In the genomic region with DNA sequence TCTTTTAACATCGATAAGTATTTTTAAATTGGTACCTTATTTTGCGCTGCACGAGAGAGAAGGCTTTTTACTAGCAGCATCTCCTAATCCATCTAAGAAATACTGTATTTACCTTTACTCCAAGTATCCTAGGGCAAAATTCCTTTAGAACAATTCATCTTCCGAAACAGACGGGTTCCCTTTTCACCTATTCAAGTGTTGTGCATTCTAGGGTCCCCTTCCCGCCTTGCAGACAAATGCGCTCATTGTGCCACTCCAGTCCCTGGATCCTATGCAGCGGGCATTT, we compare ENCODE assay signal across 8 cellular contexts. TPM values are rescaled to one million over a fixed set of nuclear protein-coding genes. Genes with fewer than 3 reads are reported as not detected.
DNase-seq lines count a peak whose midpoint lies in the region; ATAC-seq lines count a peak whose summit lies in the region.

No MANE protein-coding gene starts in this region.

- H3K27me3 ChIP-seq in iPS-20b (ENCODE audit: insufficient read depth, low read length) = no peaks in the 10 kb centered on the region

- H3K36me3 ChIP-seq in iPS-20b (ENCODE audit: insufficient read depth, low read depth, low read length) = peaks cover 23% of the 10 kb centered on the region; the same call in 1 of the 2 replicates

- peak overlapping the region; percentile 98 for H3K9ac ChIP-seq in iPS-20b (ENCODE audit: low read depth, low read length)

- H3K4me3 Mint-ChIP-seq in T-helper 2 cell treated with Interferon-gamma antibody and Interleukin-4, amounts not matched to agents 5 μg/mL and 100 μg/mL, for 36 hours = peak overlapping the region; percentile 88
- H3K4me3 Mint-ChIP-seq in activated T-helper 17 cell treated with anti-CD3 and anti-CD28 coated beads, Interleukin-2, amount 50 U/mL, for 72 hours = peak overlapping the region; percentile 99

- peaks cover 10% of the 10 kb centered on the region for H3K36me3 Mint-ChIP-seq in T-helper 2 cell treated with Interferon-gamma antibody and Interleukin-4, amounts not matched to agents 5 μg/mL and 100 μg/mL, for 36 hours (ENCODE audit: low read depth)
- H3K36me3 Mint-ChIP-seq in activated T-helper 17 cell treated with anti-CD3 and anti-CD28 coated beads, Interleukin-2, amount 50 U/mL, for 72 hours (ENCODE audit: low read depth) = peaks cover 28% of the 10 kb centered on the region

- H3K27ac ChIP-seq in iPS-20b (ENCODE audit: low read length) = peak overlapping the region; percentile 88
- H3K27ac ChIP-seq in substantia nigra (ENCODE audit: low read depth, low read length, poor library complexity, severe bottlenecking) = peak overlapping the region; percentile 97

- no peak for DNase-seq in T-helper 2 cell treated with Interferon-gamma antibody and Interleukin-4, amounts not matched to agents 5 μg/mL and 100 μg/mL, for 36 hours (ENCODE audit: low spot score)
- DNase-seq in T-helper 2 cell = no peak
- DNase-seq in substantia nigra (lab: John Stamatoyannopoulos, UW) = peak in 1 of 49 donors; percentile 12
- no peak for DNase-seq in HCEC 1CT

- peaks cover 15% of the 10 kb centered on the region; the same call in 1 of the 2 replicates for H3K4me1 ChIP-seq in iPS-20b (ENCODE audit: insufficient read depth, low read length)

- no peaks in the 10 kb centered on the region for H3K9me3 ChIP-seq in iPS-20b (ENCODE audit: insufficient read depth, low read depth, low read length)

- no peaks in the 10 kb centered on the region for H3K9me3 Mint-ChIP-seq in T-helper 2 cell treated with Interferon-gamma antibody and Interleukin-4, amounts not matched to agents 5 μg/mL and 100 μg/mL, for 36 hours
- no peaks in the 10 kb centered on the region for H3K9me3 Mint-ChIP-seq in activated T-helper 17 cell treated with anti-CD3 and anti-CD28 coated beads, Interleukin-2, amount 50 U/mL, for 72 hours

- peaks cover 21% of the 10 kb centered on the region for H3K4me1 Mint-ChIP-seq in T-helper 2 cell treated with Interferon-gamma antibody and Interleukin-4, amounts not matched to agents 5 μg/mL and 100 μg/mL, for 36 hours (ENCODE audit: low read depth)
- H3K4me1 Mint-ChIP-seq in activated T-helper 17 cell treated with anti-CD3 and anti-CD28 coated beads, Interleukin-2, amount 50 U/mL, for 72 hours = peaks cover 23% of the 10 kb centered on the region

- H3K4me3 ChIP-seq in iPS-20b (ENCODE audit: low read length) = peak overlapping the region; percentile 99

- ATAC-seq in activated T-helper 17 cell treated with anti-CD3 and anti-CD28 coated beads, Interleukin-2, amount 50 U/mL, for 72 hours (replicated peaks) = no peak
- ATAC-seq in HG03196 (IDR thresholded peaks at IDR 0.05; ENCODE audit: unreplicated experiment) = no peak
- no peak for ATAC-seq in HG03139 (IDR thresholded peaks at IDR 0.05; ENCODE audit: unreplicated experiment)

- H3K27me3 Mint-ChIP-seq in T-helper 2 cell treated with Interferon-gamma antibody and Interleukin-4, amounts not matched to agents 5 μg/mL and 100 μg/mL, for 36 hours (ENCODE audit: low read depth) = no peaks in the 10 kb centered on the region
- no peaks in the 10 kb centered on the region for H3K27me3 Mint-ChIP-seq in activated T-helper 17 cell treated with anti-CD3 and anti-CD28 coated beads, Interleukin-2, amount 50 U/mL, for 72 hours

- H3K27ac Mint-ChIP-seq in T-helper 2 cell treated with Interferon-gamma antibody and Interleukin-4, amounts not matched to agents 5 μg/mL and 100 μg/mL, for 36 hours = peak overlapping the region; percentile 70
- H3K27ac Mint-ChIP-seq in activated T-helper 17 cell treated with anti-CD3 and anti-CD28 coated beads, Interleukin-2, amount 50 U/mL, for 72 hours = peak overlapping the region; percentile 99

RNA-seq across cellular contexts. Expression of a gene that starts 0.7 kb away (rescaled TPM):
- 10 to 100 TPM; 25.9 to 29.9 TPM for total RNA-seq in activated T-helper 17 cell treated with anti-CD3 and anti-CD28 coated beads, Interleukin-2, amount 50 U/mL, for 72 hours
